8 cellular contexts compared by ENCODE assay signal in genomic region chr5:133824661-133825254, GRCh38.
DNase-seq lines count a peak whose midpoint lies in the region; ATAC-seq and TF ChIP-seq lines count a peak whose summit lies in the region.

No MANE protein-coding gene starts in this region.

- peaks cover 38% of the 10 kb centered on the region for H3K4me1 Mint-ChIP-seq in activated naive CD8-positive, alpha-beta T cell treated with anti-CD3 and anti-CD28 coated beads, Interleukin-2, amount 10 ng/mL, durations not matched to agents 7 days and 5 days

- H3K4me3 ChIP-seq in BE2C (ENCODE audit: low read depth, low read length) (no peak overlapping the region), stomach (no peak overlapping the region), uterus (no peak overlapping the region)

- TF ChIP-seq EP300 in stomach (IDR thresholded peaks at IDR 0.05) = no peak

- DNase-seq in GM10266 (ENCODE audit: extremely low spot score) (peak; percentile 70), GM19240 (ENCODE audit: insufficient read length, low spot score) (peak; percentile 34), BE2C (no peak), D341Med (ENCODE audit: low spot score) (no peak), stomach (no peak), uterus (no peak)
- no peak for DNase-seq in activated naive CD8-positive, alpha-beta T cell treated with anti-CD3 and anti-CD28 coated beads, Interleukin-2, amount 10 ng/mL, durations not matched to agents 7 days and 5 days

- POLR2A ChIA-PET in activated naive CD8-positive, alpha-beta T cell treated with anti-CD3 and anti-CD28 coated beads, Interleukin-2, amount 10 ng/mL, durations not matched to agents 7 days and 5 days (lab: Charles Lee) = interaction anchor here (1.1 kb wide), 1 partner anchor 420 kb away, joined by 3 read pairs; no protein-coding TSS in a partner anchor

- ATAC-seq in HG03064 (IDR thresholded peaks at IDR 0.05; ENCODE audit: low read depth, unreplicated experiment) = peak; percentile 67
- ATAC-seq in activated naive CD8-positive, alpha-beta T cell treated with anti-CD3 and anti-CD28 coated beads, Interleukin-2, amount 10 ng/mL, durations not matched to agents 7 days and 5 days (ENCODE audit: low read depth) = peak; percentile 24

- no peaks in the 10 kb centered on the region for H3K36me3 Mint-ChIP-seq in activated naive CD8-positive, alpha-beta T cell treated with anti-CD3 and anti-CD28 coated beads, Interleukin-2, amount 10 ng/mL, durations not matched to agents 7 days and 5 days

- peak overlapping the region; percentile 18 for H3K27ac Mint-ChIP-seq in activated naive CD8-positive, alpha-beta T cell treated with anti-CD3 and anti-CD28 coated beads, Interleukin-2, amount 10 ng/mL, durations not matched to agents 7 days and 5 days

- no peaks in the 10 kb centered on the region for H3K9me3 ChIP-seq in BE2C
- H3K9me3 ChIP-seq in stomach = no peaks in the 10 kb centered on the region
- H3K9me3 ChIP-seq in uterus = no peaks in the 10 kb centered on the region

- H3K36me3 ChIP-seq in BE2C = no peaks in the 10 kb centered on the region
- H3K36me3 ChIP-seq in stomach = no peaks in the 10 kb centered on the region
- no peaks in the 10 kb centered on the region for H3K36me3 ChIP-seq in uterus

- no peak for TF ChIP-seq POLR2A in stomach (IDR thresholded peaks at IDR 0.05)
- no peak for TF ChIP-seq POLR2A in uterus (IDR thresholded peaks at IDR 0.05)

- intact Hi-C loops in stomach (cut with DNase I; ENCODE audit: low total_unique reads) = no loop called here
- intact Hi-C loops in uterus (cut with DNase I; ENCODE audit: low total_unique reads) = no loop called here

- H3K27me3 Mint-ChIP-seq in activated naive CD8-positive, alpha-beta T cell treated with anti-CD3 and anti-CD28 coated beads, Interleukin-2, amount 10 ng/mL, durations not matched to agents 7 days and 5 days = peaks cover 1% of the 10 kb centered on the region

- peak overlapping the region; percentile 14 for H3K4me3 Mint-ChIP-seq in activated naive CD8-positive, alpha-beta T cell treated with anti-CD3 and anti-CD28 coated beads, Interleukin-2, amount 10 ng/mL, durations not matched to agents 7 days and 5 days

- TF ChIP-seq CTCF in GM10266 (IDR thresholded peaks at IDR 0.05; ENCODE audit: control insufficient read depth, insufficient read depth, low read depth, missing control alignments) (no peak), BE2C (IDR thresholded peaks at IDR 0.05; ENCODE audit: low read depth, low read length) (no peak), stomach (IDR thresholded peaks at IDR 0.05) (no peak), uterus (IDR thresholded peaks at IDR 0.05) (no peak)

- H3K27ac ChIP-seq in stomach (no peak overlapping the region), uterus (no peak overlapping the region)

- H3K9me3 Mint-ChIP-seq in activated naive CD8-positive, alpha-beta T cell treated with anti-CD3 and anti-CD28 coated beads, Interleukin-2, amount 10 ng/mL, durations not matched to agents 7 days and 5 days = no peaks in the 10 kb centered on the region

- H3K27me3 ChIP-seq in BE2C (no peaks in the 10 kb centered on the region), stomach (no peaks in the 10 kb centered on the region), uterus (no peaks in the 10 kb centered on the region)

- WGBS in stomach, 5 donors = 78 to 86% (median 81%) methylated on average over 6 of the region's 6 CpGs

- peaks cover 12% of the 10 kb centered on the region for H3K4me1 ChIP-seq in BE2C
- peaks cover 0 to 21% (median 5%) of the 10 kb centered on the region in 4 donors for H3K4me1 ChIP-seq in stomach
- H3K4me1 ChIP-seq in uterus = no peaks in the 10 kb centered on the region

Comparison
In these comparisons a context has a peak if more than half of its experiments do, and no peak if none do; other contexts are left out.
1. DNase-seq: peak in GM10266 (single experiment) and GM19240 (single experiment); none in activated naive CD8-positive, alpha-beta T cell treated with anti-CD3 and anti-CD28 coated beads, Interleukin-2, amount 10 ng/mL, durations not matched to agents 7 days and 5 days (single experiment), BE2C (single experiment), D341Med (single experiment), stomach (single experiment) and uterus (0 of 2).